ENCODE assay signal across 1 cellular context in genomic region chr15:79418693-79419279, GRCh38.
TF ChIP-seq lines count a peak whose summit lies in the region.

No MANE protein-coding gene starts in this region.

TF ChIP-seq in WTC11, 78 proteins besides CTCF, POLR2A, EP300 and RAD21 (continued from another document):
- TF ChIP-seq AR (CRISPR knock-in tag; IDR thresholded peaks at IDR 0.05) (no peak), ZMAT4 (CRISPR knock-in tag; IDR thresholded peaks at IDR 0.05) (no peak), KAT7 (CRISPR knock-in tag; IDR thresholded peaks at IDR 0.05; ENCODE audit: borderline replicate concordance) (no peak), NR1H2 (CRISPR knock-in tag; IDR thresholded peaks at IDR 0.05) (no peak), TEAD4 (CRISPR knock-in tag; IDR thresholded peaks at IDR 0.05) (no peak)
- TF ChIP-seq, protein P1, sequence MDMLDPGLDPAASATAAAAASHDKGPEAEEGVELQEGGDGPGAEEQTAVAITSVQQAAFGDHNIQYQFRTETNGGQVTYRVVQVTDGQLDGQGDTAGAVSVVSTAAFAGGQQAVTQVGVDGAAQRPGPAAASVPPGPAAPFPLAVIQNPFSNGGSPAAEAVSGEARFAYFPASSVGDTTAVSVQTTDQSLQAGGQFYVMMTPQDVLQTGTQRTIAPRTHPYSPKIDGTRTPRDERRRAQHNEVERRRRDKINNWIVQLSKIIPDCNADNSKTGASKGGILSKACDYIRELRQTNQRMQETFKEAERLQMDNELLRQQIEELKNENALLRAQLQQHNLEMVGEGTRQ (CRISPR knock-in tag; IDR thresholded peaks at IDR 0.05), result no peak
- TF ChIP-seq, protein P2, sequence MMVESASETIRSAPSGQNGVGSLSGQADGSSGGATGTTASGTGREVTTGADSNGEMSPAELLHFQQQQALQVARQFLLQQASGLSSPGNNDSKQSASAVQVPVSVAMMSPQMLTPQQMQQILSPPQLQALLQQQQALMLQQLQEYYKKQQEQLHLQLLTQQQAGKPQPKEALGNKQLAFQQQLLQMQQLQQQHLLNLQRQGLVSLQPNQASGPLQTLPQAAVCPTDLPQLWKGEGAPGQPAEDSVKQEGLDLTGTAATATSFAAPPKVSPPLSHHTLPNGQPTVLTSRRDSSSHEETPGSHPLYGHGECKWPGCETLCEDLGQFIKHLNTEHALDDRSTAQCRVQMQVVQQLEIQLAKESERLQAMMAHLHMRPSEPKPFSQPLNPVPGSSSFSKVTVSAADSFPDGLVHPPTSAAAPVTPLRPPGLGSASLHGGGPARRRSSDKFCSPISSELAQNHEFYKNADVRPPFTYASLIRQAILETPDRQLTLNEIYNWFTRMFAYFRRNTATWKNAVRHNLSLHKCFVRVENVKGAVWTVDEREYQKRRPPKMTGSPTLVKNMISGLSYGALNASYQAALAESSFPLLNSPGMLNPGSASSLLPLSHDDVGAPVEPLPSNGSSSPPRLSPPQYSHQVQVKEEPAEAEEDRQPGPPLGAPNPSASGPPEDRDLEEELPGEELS (CRISPR knock-in tag; IDR thresholded peaks at IDR 0.05), result no peak
- TF ChIP-seq, protein P3, sequence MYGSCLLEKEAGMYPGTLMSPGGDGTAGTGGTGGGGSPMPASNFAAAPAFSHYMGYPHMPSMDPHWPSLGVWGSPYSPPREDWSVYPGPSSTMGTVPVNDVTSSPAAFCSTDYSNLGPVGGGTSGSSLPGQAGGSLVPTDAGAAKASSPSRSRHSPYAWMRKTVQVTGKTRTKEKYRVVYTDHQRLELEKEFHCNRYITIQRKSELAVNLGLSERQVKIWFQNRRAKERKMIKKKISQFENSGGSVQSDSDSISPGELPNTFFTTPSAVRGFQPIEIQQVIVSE (CRISPR knock-in tag; IDR thresholded peaks at IDR 0.05; ENCODE audit: borderline replicate concordance), result no peak
